In the genomic region with DNA sequence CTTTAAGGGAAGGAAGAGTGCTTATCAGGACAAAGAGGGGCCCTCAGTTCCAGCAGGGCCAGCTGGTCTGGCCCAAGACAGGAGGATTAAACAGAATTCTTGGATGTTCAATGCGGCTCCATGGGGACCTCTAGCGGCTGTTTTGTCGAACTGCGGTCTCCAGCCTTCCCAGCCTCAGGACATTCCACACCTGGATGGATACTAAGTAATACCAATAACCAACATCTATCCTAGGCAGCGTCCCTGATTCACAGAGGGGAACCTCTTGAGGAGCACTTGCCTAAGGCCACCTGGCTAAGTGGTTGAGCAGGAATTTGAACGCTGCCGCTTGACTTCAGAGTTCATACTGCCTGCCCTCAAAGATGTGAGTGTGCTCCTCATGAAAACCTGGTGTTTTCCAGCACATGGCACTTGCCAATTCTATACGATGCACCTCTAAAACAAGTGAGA, we compare ENCODE assay signal across 8 cellular contexts. TPM values are rescaled to one million over a fixed set of nuclear protein-coding genes. Genes with fewer than 3 reads are reported as not detected.
DNase-seq lines count a peak whose midpoint lies in the region; ATAC-seq and TF ChIP-seq lines count a peak whose summit lies in the region.

No MANE protein-coding gene starts in this region.

- ATAC-seq in HG02852 (IDR thresholded peaks at IDR 0.05; ENCODE audit: unreplicated experiment) (peak; percentile 60), left colon (peak; percentile 91), GM18505 (IDR thresholded peaks at IDR 0.05; ENCODE audit: unreplicated experiment) (no peak)
- peak; percentile 21 to 49 for ATAC-seq in activated CD4-positive, CD25-positive, alpha-beta regulatory T cell treated with anti-CD3 and anti-CD28 coated beads, Interleukin-2, amount 50 U/mL, for 24 hours

- peak; percentile 94 for TF ChIP-seq CTCF in chondrocyte (IDR thresholded peaks at IDR 0.05)

- no peak overlapping the region for H3K27ac Mint-ChIP-seq in chondrocyte (ENCODE audit: unreplicated experiment)

- TF ChIP-seq POLR2A in GM18505 (IDR thresholded peaks at IDR 0.05; ENCODE audit: borderline replicate concordance, extremely low read depth, insufficient read depth, insufficient read length), result no peak

- no peaks in the 10 kb centered on the region for H3K4me1 Mint-ChIP-seq in chondrocyte (ENCODE audit: low read depth)

- peaks cover 5% of the 10 kb centered on the region for H3K27me3 Mint-ChIP-seq in chondrocyte (ENCODE audit: low read depth)

- no peaks in the 10 kb centered on the region for H3K36me3 Mint-ChIP-seq in chondrocyte (ENCODE audit: low read depth)

- intact Hi-C loops in left colon (cut with DNase I, micrococcal nuclease), result loop anchor here in 1 of 2 donors (5.0 to 10.0 kb wide), 3 partner anchors 79 to 467 kb away; no protein-coding TSS in a partner anchor

- DNase-seq in EH (ENCODE audit: low read depth) (peak; percentile 62), NCI-H2227 treated with DMSO at 0.1 percent for 48 hours (lab: John Stamatoyannopoulos, UW) (peak; percentile 59), chondrocyte (ENCODE audit: low spot score) (no peak), left colon (peak; percentile 34 to 67)
- DNase-seq in stimulated activated CD4-positive, alpha-beta T cell treated with anti-CD3 and anti-CD28 coated beads, Interleukin-4, amount 100 ng/mL, for 4 hours, result peak; percentile 51 to 55

- no peak overlapping the region for H3K4me3 Mint-ChIP-seq in chondrocyte (ENCODE audit: unreplicated experiment)

- H3K9me3 Mint-ChIP-seq in chondrocyte (ENCODE audit: low read depth), result no peaks in the 10 kb centered on the region

RNA-seq across cellular contexts. Expression of a gene that starts 15.5 kb away (rescaled TPM):
- not detected in 3 replicates for total RNA-seq in chondrocyte
- total RNA-seq in left colon, result 1 to 10 TPM; 2.0 to 5.2 TPM

RNA-seq across cellular contexts. Expression of a gene that starts 19.7 kb away (rescaled TPM):
- total RNA-seq in chondrocyte, result 48.6 to 56.0 TPM (median 51.2 TPM) in 3 replicates
- total RNA-seq in left colon, result 10 to 100 TPM; 48.9 to 67.9 TPM
